ENCODE assay signal across 7 cellular contexts in the genomic region with DNA sequence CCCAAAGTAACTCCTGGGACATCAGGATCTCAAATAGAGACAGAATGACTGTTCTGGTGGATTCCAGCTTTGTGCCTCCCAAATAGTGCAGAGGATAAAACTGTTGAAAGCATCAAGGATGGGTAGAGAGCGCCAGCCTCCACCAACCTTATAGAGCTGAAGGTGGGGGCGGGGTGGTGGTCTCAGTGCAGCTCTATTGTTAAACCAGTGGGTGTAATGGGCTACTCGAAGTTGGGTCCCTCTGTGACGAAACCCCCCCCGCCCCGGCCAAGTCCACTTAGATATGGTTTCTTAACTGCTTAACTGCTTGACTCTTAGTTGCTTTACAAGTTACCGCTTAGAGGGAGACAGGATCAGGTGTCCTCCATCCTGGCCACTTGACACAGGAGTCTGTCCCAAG. TPM values are rescaled to one million over a fixed set of nuclear protein-coding genes. Genes with fewer than 3 reads are reported as not detected.
DNase-seq lines count a peak whose midpoint lies in the region; ATAC-seq and TF ChIP-seq lines count a peak whose summit lies in the region.

No MANE protein-coding gene starts in this region.

- H3K79me2 ChIP-seq in HCT116 (ENCODE audit: insufficient read depth, low read length), result peaks cover 51% of the 10 kb centered on the region

- POLR2A ChIA-PET in HCT116 (lab: Charles Lee), result interaction anchor here (1.6 kb wide), 1 partner anchor 263 kb away, joined by 4 read pairs; no protein-coding TSS in a partner anchor

- no peaks in the 10 kb centered on the region for H3K9me2 ChIP-seq in HCT116 (ENCODE audit: insufficient read depth)

- TF ChIP-seq RAD21 in HCT116 (IDR thresholded peaks at IDR 0.05; ENCODE audit: low read depth), result no peak

- H4K20me1 ChIP-seq in HCT116 (ENCODE audit: insufficient read depth), result peaks cover 4% of the 10 kb centered on the region; the same call in 1 of the 2 replicates

- CTCF ChIA-PET in HCT116 (lab: Charles Lee), result interaction anchor here (1.0 to 2.9 kb wide), 9 partner anchors 10 to 405 kb away, joined by 4 to 20 read pairs (median 6); no protein-coding TSS in a partner anchor

- no peak overlapping the region for H2AFZ ChIP-seq in HCT116 (ENCODE audit: low read depth, low read length, poor library complexity, severe bottlenecking)

- peak overlapping the region; percentile 79 for H3K4me2 ChIP-seq in HCT116 (ENCODE audit: low read length)

- intact Hi-C loops in HCT116 (cut with micrococcal nuclease), result no loop called here

- DNase-seq in HCT116 (ENCODE audit: low read depth, low spot score) (no peak), right atrium auricular region (ENCODE audit: low spot score) (no peak), NCI-H526 (lab: John Stamatoyannopoulos, UW) (no peak), anterior cingulate cortex (lab: John Stamatoyannopoulos, UW) (no peak), OCI-M2 (lab: John Stamatoyannopoulos, UW; ENCODE audit: unreplicated experiment) (no peak)

- no peak for TF ChIP-seq POLR2A in HCT116 (IDR thresholded peaks at IDR 0.05; ENCODE audit: borderline replicate concordance, extremely low read depth, insufficient read depth, insufficient read length)

- BruUV-seq in HCT116 (replicated peaks; lab: Mats Ljungman, UMichigan), result no TSS peak

- H3K9ac ChIP-seq in HCT116 (ENCODE audit: low read length), result peak overlapping the region; percentile 100

- RAD21 ChIA-PET in HCT116 (lab: Charles Lee; ENCODE audit: low non-redundant PET in 1 of 2, low total read pairs in 2 of 2, uncharacterized antibody in 2 of 2, unreplicated experiment in 2 of 2), result interaction anchor here (0.8 to 1.1 kb wide), 2 partner anchors 12 to 326 kb away, joined by 3 to 5 read pairs; no protein-coding TSS in a partner anchor

- H3K27me3 ChIP-seq in HCT116 (ENCODE audit: insufficient read depth, low read length) (no peaks in the 10 kb centered on the region), right atrium auricular region (no peaks in the 10 kb centered on the region)

- no peaks in the 10 kb centered on the region for H3K9me3 ChIP-seq in HCT116 (ENCODE audit: control insufficient read depth in 1 of 2, insufficient read depth in 1 of 2, low read depth in 1 of 2, low read length in 2 of 2)
- H3K9me3 ChIP-seq in right atrium auricular region, result no peaks in the 10 kb centered on the region

- peaks cover 24 to 25% of the 10 kb centered on the region in 2 experiments; a peak in 3 of 4 replicates for H3K36me3 ChIP-seq in HCT116 (ENCODE audit: control insufficient read depth in 1 of 2, insufficient read depth in 2 of 2, low read length in 2 of 2)
- peaks cover 43% of the 10 kb centered on the region for H3K36me3 ChIP-seq in right atrium auricular region

- peaks cover 10 to 21% of the 10 kb centered on the region in 2 experiments; a peak in 3 of 4 replicates for H3K4me1 ChIP-seq in HCT116 (ENCODE audit: control insufficient read depth in 1 of 2, insufficient read depth in 2 of 2, low read length in 2 of 2)
- H3K4me1 ChIP-seq in right atrium auricular region, result peaks cover 0 to 23% of the 10 kb centered on the region in 2 donors

- H3K27ac ChIP-seq in HCT116 (ENCODE audit: low read depth, low read length), result peak overlapping the region; percentile 81
- H3K27ac ChIP-seq in VCaP, result peak overlapping the region; percentile 95
- H3K27ac ChIP-seq in right atrium auricular region, result peak overlapping the region; percentile 79 to 88
- H3K27ac ChIP-seq in skin epidermis, result peak overlapping the region in 19 of 21 experiments; percentile 63 to 93 (median 88)

- no peak for TF ChIP-seq CTCF in HCT116 (IDR thresholded peaks at IDR 0.05 in 2 of 3, conservative IDR thresholded peaks at IDR 0.05 in 1 of 3; ENCODE audit: borderline replicate concordance in 1 of 3, insufficient read depth in 1 of 3, low read depth in 2 of 3, low read length in 2 of 3)
- TF ChIP-seq CTCF in VCaP (conservative IDR thresholded peaks at IDR 0.05), result no peak
- TF ChIP-seq CTCF in right atrium auricular region (IDR thresholded peaks at IDR 0.05), result no peak

- no peak; the same call in 1 of the 2 replicates for ATAC-seq in HCT116

- H3K4me3 ChIP-seq in HCT116 (replicated peaks in 1 of 2; ENCODE audit: low read depth in 1 of 2, low read length in 2 of 2) (peak overlapping the region; percentile 85 to 86), right atrium auricular region (peak overlapping the region; percentile 81 to 96), skin epidermis (peak overlapping the region; percentile 75 to 95 (median 90))

TF ChIP-seq in HCT116, 20 proteins besides CTCF, POLR2A, EP300 and RAD21:
- TF ChIP-seq, protein P1, sequence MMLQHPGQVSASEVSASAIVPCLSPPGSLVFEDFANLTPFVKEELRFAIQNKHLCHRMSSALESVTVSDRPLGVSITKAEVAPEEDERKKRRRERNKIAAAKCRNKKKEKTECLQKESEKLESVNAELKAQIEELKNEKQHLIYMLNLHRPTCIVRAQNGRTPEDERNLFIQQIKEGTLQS (IDR thresholded peaks at IDR 0.05), result no peak
- TF ChIP-seq EZH2 (IDR thresholded peaks at IDR 0.05) (no peak), ELF1 (IDR thresholded peaks at IDR 0.05; ENCODE audit: borderline replicate concordance, low read depth) (no peak), EZH2phosphoT487 (IDR thresholded peaks at IDR 0.05; ENCODE audit: borderline replicate concordance) (no peak), CBX3 (IDR thresholded peaks at IDR 0.05; ENCODE audit: low read depth) (no peak), SIN3A (IDR thresholded peaks at IDR 0.05; ENCODE audit: low read depth) (no peak)
- TF ChIP-seq, protein P2, sequence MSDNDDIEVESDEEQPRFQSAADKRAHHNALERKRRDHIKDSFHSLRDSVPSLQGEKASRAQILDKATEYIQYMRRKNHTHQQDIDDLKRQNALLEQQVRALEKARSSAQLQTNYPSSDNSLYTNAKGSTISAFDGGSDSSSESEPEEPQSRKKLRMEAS (IDR thresholded peaks at IDR 0.05), result no peak

RNA-seq across cellular contexts. Expression of a gene that starts 22.7 kb away (rescaled TPM):
- total RNA-seq in HCT116 (2021; ENCODE audit: unreplicated experiment) (114 TPM), right atrium auricular region (10 to 100 TPM; 47.9 to 57.6 TPM)
- 77.6 and 83.0 TPM in 2 replicates for polyA plus RNA-seq in HCT116 (2012)

RNA-seq across cellular contexts. Expression of a gene that starts 43.9 kb away (rescaled TPM):
- total RNA-seq in HCT116 (2021; ENCODE audit: unreplicated experiment) (168 TPM), right atrium auricular region (10 to 100 TPM; 11.6 to 19.3 TPM)
- polyA plus RNA-seq in HCT116 (2012), result 50.9 and 60.7 TPM in 2 replicates
